In the genomic region with DNA sequence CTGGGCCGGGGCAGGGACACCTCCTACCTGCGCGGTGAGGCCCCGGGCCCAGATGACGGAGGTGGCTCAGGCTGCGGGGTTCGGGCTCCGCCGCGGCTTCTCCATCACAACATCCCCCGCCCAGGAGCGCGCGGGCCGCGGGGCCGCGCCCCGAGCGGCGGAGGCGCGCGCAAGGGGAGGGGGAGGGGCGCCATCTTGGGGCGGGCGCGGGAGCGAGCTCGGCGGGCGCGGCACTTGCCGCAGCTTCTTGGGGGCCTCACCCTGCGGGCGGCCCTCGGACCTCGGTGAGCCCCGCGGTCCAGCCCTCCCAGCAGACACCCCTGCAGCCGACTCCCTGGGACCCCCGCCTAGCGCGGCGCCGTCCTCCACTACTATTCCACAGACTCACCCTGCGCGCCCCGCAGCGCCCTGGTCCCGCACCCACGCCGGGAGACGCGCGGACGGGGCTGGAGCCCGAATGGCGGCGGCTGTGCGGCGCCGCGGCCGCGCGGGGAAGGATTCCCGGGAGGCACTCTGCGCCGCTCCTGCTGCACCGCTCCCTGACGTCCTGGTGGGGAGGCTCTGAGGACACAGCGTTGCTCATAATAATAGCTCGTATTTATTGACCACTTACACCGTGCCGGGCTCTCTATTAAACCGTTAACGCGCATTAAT, we compare ENCODE assay signal across 8 cellular contexts. TPM values are rescaled to one million over a fixed set of nuclear protein-coding genes. Genes with fewer than 3 reads are reported as not detected.
DNase-seq lines count a peak whose midpoint lies in the region; ATAC-seq and TF ChIP-seq lines count a peak whose summit lies in the region.

A gene (minus strand): TSS at position 137 of the 654 bp plus-strand sequence. CDS start 7,747 bp downstream, outside the sequence.

- no peaks in the 10 kb centered on the region for H3K27me3 Mint-ChIP-seq in activated naive CD4-positive, alpha-beta T cell treated with anti-CD3 and anti-CD28 coated beads for 36 hours (ENCODE audit: low read depth)

- no peak for TF ChIP-seq EP300 in gastroesophageal sphincter (IDR thresholded peaks at IDR 0.05)

- peak within 1 kb of the TSS; percentile 97 for H2AFZ ChIP-seq in neuron (ENCODE audit: low read depth, low read length)

- peaks cover 3% of the 10 kb centered on the region for H3K4me1 Mint-ChIP-seq in activated naive CD4-positive, alpha-beta T cell treated with anti-CD3 and anti-CD28 coated beads for 36 hours (ENCODE audit: low read depth)

- no peaks in the 10 kb centered on the region for H3K36me3 Mint-ChIP-seq in activated naive CD4-positive, alpha-beta T cell treated with anti-CD3 and anti-CD28 coated beads for 36 hours (ENCODE audit: low read depth)

- no peaks in the 10 kb centered on the region for H3K9me3 Mint-ChIP-seq in activated naive CD4-positive, alpha-beta T cell treated with anti-CD3 and anti-CD28 coated beads for 36 hours

- peak; percentile 14 for DNase-seq in DMS153 treated with DMSO at 0.1 percent for 48 hours (lab: John Stamatoyannopoulos, UW; ENCODE audit: unreplicated experiment)
- no peak for DNase-seq in DMS153 (lab: John Stamatoyannopoulos, UW)
- DNase-seq in RWPE1 (ENCODE audit: low spot score): peak; percentile 57
- DNase-seq in activated naive CD4-positive, alpha-beta T cell treated with anti-CD3 and anti-CD28 coated beads for 36 hours: peak; percentile 75

- 0% methylated on average over 1 of the region's 79 CpGs for WGBS in gastroesophageal sphincter (ENCODE audit: low coverage in 1 of 2), 2 donors

- CTCF ChIA-PET in RWPE1 (lab: Yijun Ruan, JAX): interaction anchor here (0.8 to 1.5 kb wide), 3 partner anchors 24 to 87 kb away, joined by 3 to 4 read pairs (median 3); no protein-coding TSS in a partner anchor
- CTCF ChIA-PET in activated naive CD4-positive, alpha-beta T cell treated with anti-CD3 and anti-CD28 coated beads for 36 hours (lab: Charles Lee): interaction anchor here (0.5 to 4.4 kb wide), 9 partner anchors 9 to 1750 kb away, joined by 3 to 33 read pairs (median 5); no protein-coding TSS in a partner anchor

- no peaks in the 10 kb centered on the region for H3K36me3 ChIP-seq in gastroesophageal sphincter
- H3K36me3 ChIP-seq in neuron (ENCODE audit: insufficient read depth, low read length): peaks cover 12% of the 10 kb centered on the region

- peak within 1 kb of the TSS; percentile 56 for H3K27ac ChIP-seq in RWPE1
- peak within 1 kb of the TSS; percentile 88 to 97 (median 94) for H3K27ac ChIP-seq in gastroesophageal sphincter

- ATAC-seq in HG03135 (IDR thresholded peaks at IDR 0.05; ENCODE audit: unreplicated experiment): peak; percentile 54
- peak; percentile 90 for ATAC-seq in gastroesophageal sphincter

- peak within 1 kb of the TSS; percentile 76 to 100 for H3K4me3 ChIP-seq in gastroesophageal sphincter
- H3K4me3 ChIP-seq in neuron (ENCODE audit: low read length): peak within 1 kb of the TSS; percentile 89

- POLR2A ChIA-PET in RWPE1 (lab: Yijun Ruan, JAX; ENCODE audit: low non-redundant PET): no interaction called here

- H3K9me3 ChIP-seq in gastroesophageal sphincter (no peaks in the 10 kb centered on the region), neuron (ENCODE audit: low read length) (no peaks in the 10 kb centered on the region)

- no peaks in the 10 kb centered on the region for H3K27me3 ChIP-seq in gastroesophageal sphincter
- no peaks in the 10 kb centered on the region for H3K27me3 ChIP-seq in neuron (ENCODE audit: insufficient read depth, low read length)

- TF ChIP-seq POLR2A in gastroesophageal sphincter (IDR thresholded peaks at IDR 0.05): peak; percentile 82 to 86

- no peak for TF ChIP-seq CTCF in RWPE1 (conservative IDR thresholded peaks at IDR 0.05; ENCODE audit: low read depth)
- TF ChIP-seq CTCF in gastroesophageal sphincter (IDR thresholded peaks at IDR 0.05): peak in 2 of 4 experiments; percentile 39 to 43
- no peak for TF ChIP-seq CTCF in subcutaneous adipose tissue (IDR thresholded peaks at IDR 0.05; ENCODE audit: low read depth)

- H3K27ac Mint-ChIP-seq in activated naive CD4-positive, alpha-beta T cell treated with anti-CD3 and anti-CD28 coated beads for 36 hours: peak within 1 kb of the TSS; percentile 77

- intact Hi-C loops in activated naive CD4-positive, alpha-beta T cell treated with anti-CD3 and anti-CD28 coated beads for 36 hours (cut with micrococcal nuclease): loop anchor here (1.0 to 10.0 kb wide), 9 partner anchors 16 to 1814 kb away; a partner anchor contains a TSS

- H3K4me1 ChIP-seq in gastroesophageal sphincter: peaks cover 3 to 52% (median 17%) of the 10 kb centered on the region in 3 donors
- H3K4me1 ChIP-seq in neuron (ENCODE audit: insufficient read depth, low read length): peaks cover 21% of the 10 kb centered on the region

- H3K4me3 Mint-ChIP-seq in activated naive CD4-positive, alpha-beta T cell treated with anti-CD3 and anti-CD28 coated beads for 36 hours: peak within 1 kb of the TSS; percentile 76

RNA-seq across cellular contexts. Expression of the gene that starts here (rescaled TPM):
- total RNA-seq in activated naive CD4-positive, alpha-beta T cell treated with anti-CD3 and anti-CD28 coated beads for 36 hours: 10 to 100 TPM; 44.5 to 45.1 TPM
- total RNA-seq in gastroesophageal sphincter (100 to 1,000 TPM in 1 of 4 donors, 10 to 100 TPM in 3; 55.9 to 149 (median 73.1) TPM), subcutaneous adipose tissue (10 to 100 TPM; 17.0 to 24.1 (median 21.4) TPM)
